In genomic region chr1:45479039-45479748, GRCh38 we compare ENCODE assay signal across 20 cellular contexts.
"Had no signal": no experiment of that assay in that cellular context is flagged by ENCODE, and none has a peak within 500 bp of the region (broad histone marks: within the 10 kb centered on the region; RNA-seq: fewer than 3 reads in every experiment).

No MANE protein-coding gene starts in this region.

- ATAC-seq: activated naive CD4-positive, alpha-beta T cell treated with anti-CD3 and anti-CD28 coated beads, Interleukin-2, amount 50 U/mL, for 72 hours; activated naive CD8-positive, alpha-beta T cell treated with anti-CD3 and anti-CD28 coated beads, Interleukin-2, amount 50 U/mL, for 24 hours; activated T-cell treated with anti-CD3 and anti-CD28 coated beads, Interleukin-2, amount 50 U/mL, for 4 hours; T-helper 17 cell had no signal

- FAIRE-seq: astrocyte had no signal

- DNase-seq: activated B cell treated with CpG ODN at 0.5 μM for 24 hours; activated CD4-positive, alpha-beta T cell treated with anti-CD3 and anti-CD28 coated beads for 1 hour; activated CD4-positive, alpha-beta T cell treated with anti-CD3 and anti-CD28 coated beads, Interleukin-2, amount 10 ng/mL, durations not matched to agents 24 days and 14 days; activated CD4-positive, alpha-beta T cell treated with anti-CD3 and anti-CD28 coated beads, Interleukin-2, amount 50 U/mL, for 48 hours; activated gamma-delta T cell; activated naive CD8-positive, alpha-beta T cell treated with anti-CD3 and anti-CD28 coated beads, Interleukin-2, amount 50 U/mL, for 24 hours; activated T-cell treated with anti-CD3 and anti-CD28 coated beads, Interleukin-2, amount 50 U/mL, for 4 hours; amniotic stem cell; Karpas-422; NCI-H1048; NCI-H146; NCI-H187 treated with DMSO at 0.1 percent for 48 hours; NCI-H2081 treated with DMSO at 0.1 percent for 48 hours; NCI-H446; NCI-H524; SIG-M5; T-helper 17 cell; T-helper 9 cell had no signal
